ENCODE assay signal across 20 cellular contexts in the genomic region with DNA sequence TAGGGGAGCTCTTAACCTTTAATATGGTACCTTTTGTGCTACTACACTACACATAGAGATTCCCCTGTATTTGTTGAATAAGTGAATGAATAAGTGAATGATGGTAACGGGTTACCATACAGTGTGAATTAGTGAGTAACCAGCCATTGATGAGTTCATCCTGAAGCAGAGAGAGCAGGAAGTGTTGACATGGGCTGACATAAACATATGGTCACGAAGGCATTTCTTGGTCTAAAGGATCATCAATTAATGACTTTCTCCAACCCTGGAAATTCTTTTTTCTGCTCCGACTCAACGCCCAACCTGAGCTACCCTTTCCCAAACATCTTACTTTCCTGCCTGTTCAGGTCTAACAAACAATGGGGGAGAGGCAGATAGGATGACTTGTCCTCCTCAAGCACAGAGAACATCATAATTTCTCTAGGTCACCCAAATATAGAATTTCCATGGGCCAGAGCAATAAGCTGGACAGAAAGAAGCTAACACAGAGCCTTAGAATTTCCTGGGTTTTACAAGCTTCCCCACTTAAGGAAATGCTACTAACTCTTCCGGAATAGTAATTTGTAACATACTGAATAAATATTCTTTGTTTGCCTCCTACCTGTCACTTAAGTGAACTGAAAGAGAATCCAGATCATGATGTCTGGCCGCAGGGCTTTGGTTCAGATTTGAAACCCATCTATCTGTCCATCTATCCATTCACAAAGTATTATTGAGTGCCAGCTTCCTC.
DNase-seq lines count a peak whose midpoint lies in the region; ATAC-seq, FAIRE-seq and TF ChIP-seq lines count a peak whose summit lies in the region.
"Had no signal": no experiment of that assay in that cellular context is flagged by ENCODE, and none has a peak within 500 bp of the region (broad histone marks: within the 10 kb centered on the region; RNA-seq: fewer than 3 reads in every experiment).

No MANE protein-coding gene starts in this region.

- peaks cover 34% of the 10 kb centered on the region for H3K4me1 ChIP-seq in PC-3 (ENCODE audit: insufficient read depth, low read length)

- H3K79me2 ChIP-seq in PC-3 (ENCODE audit: low read length): no peaks in the 10 kb centered on the region

- H3K27me3 ChIP-seq in PC-3 (ENCODE audit: low read length) (no peaks in the 10 kb centered on the region), WERI-Rb-1 (ENCODE audit: insufficient read depth, low read depth, severe bottlenecking) (no peaks in the 10 kb centered on the region)

- peak; percentile 13 for FAIRE-seq in urothelium cell line (lab: Jason Lieb, UNC)
- FAIRE-seq: GM12892, H1, K562 had no signal

- H3F3A ChIP-seq in PC-3 (ENCODE audit: low read length, unreplicated experiment): no peaks in the 10 kb centered on the region

- peak; percentile 76 for ATAC-seq in PC-3
- ATAC-seq: HCT116, K562 had no signal

- H3K4me3 ChIP-seq in PC-3 (ENCODE audit: low read length) (no peak overlapping the region), WERI-Rb-1 (ENCODE audit: low read depth, low read length) (no peak overlapping the region)
- H3K4me3 ChIP-seq: K562 had no signal

- H4K20me1 ChIP-seq in PC-3 (ENCODE audit: low read length): no peaks in the 10 kb centered on the region

- intact Hi-C loops in PC-3 (cut with micrococcal nuclease): loop anchor here (2.0 to 5.0 kb wide), 2 partner anchors 35 to 76 kb away; no protein-coding TSS in a partner anchor

- H3K36me3 ChIP-seq in PC-3 (ENCODE audit: low read depth, low read length) (no peaks in the 10 kb centered on the region), WERI-Rb-1 (no peaks in the 10 kb centered on the region)

- peak overlapping the region; percentile 16; the same call in 1 of the 2 replicates for H3K27ac ChIP-seq in PC-3 (ENCODE audit: low read length)
- no peak overlapping the region for H3K27ac ChIP-seq in WERI-Rb-1
- H3K27ac ChIP-seq: HL-60 had no signal

- BruUV-seq in PC-3 (replicated peaks; lab: Mats Ljungman, UMichigan): no TSS peak

- H3K9me3 ChIP-seq in PC-3 (ENCODE audit: low read length): no peaks in the 10 kb centered on the region
- no peaks in the 10 kb centered on the region for H3K9me3 ChIP-seq in WERI-Rb-1 (ENCODE audit: severe bottlenecking)

- no peaks in the 10 kb centered on the region for H3K9me2 ChIP-seq in PC-3 (replicated peaks; ENCODE audit: low read length)

- CTCF ChIA-PET in PC-3 (lab: Charles Lee): interaction anchor here (0.5 to 1.2 kb wide), 4 partner anchors 13 to 130 kb away, joined by 3 to 5 read pairs (median 4); no protein-coding TSS in a partner anchor

- no peak overlapping the region for H2AFZ ChIP-seq in PC-3 (ENCODE audit: low read length)

- DNase-seq in ELR (ENCODE audit: low read depth): peak; percentile 81
- DNase-seq in PC-3: peak; percentile 50
- peak; percentile 44 for DNase-seq in iris pigment epithelial cell (ENCODE audit: low read depth)
- DNase-seq in urothelium cell line (ENCODE audit: low spot score): no peak
- DNase-seq in SHP77 (lab: John Stamatoyannopoulos, UW): no peak
- no peak for DNase-seq in NCI-H524 (lab: John Stamatoyannopoulos, UW)
- no peak for DNase-seq in WERI-Rb-1
- DNase-seq: 8988T; C1 segment of cervical spinal cord; Calu3; CD4-positive, alpha-beta T cell; DMS 273 treated with DMSO at 0.1 percent for 48 hours; DMS79; EL; GDM1 had no signal

- POLR2A ChIA-PET in PC-3 (lab: Charles Lee; ENCODE audit: unreplicated experiment): no interaction called here

- H3K9ac ChIP-seq in PC-3 (ENCODE audit: low read length): no peak overlapping the region

- no peak; the same call in 1 of the 2 replicates for TF ChIP-seq CTCF in PC-3 (conservative IDR thresholded peaks at IDR 0.05; ENCODE audit: low read depth, low read length)
- TF ChIP-seq CTCF in WERI-Rb-1 (IDR thresholded peaks at IDR 0.05; ENCODE audit: low read depth, low read length): no peak

- 0 out of 2 replicates have a peak overlapping the region, but pooled peaks have one; percentile 5 for H3K4me2 ChIP-seq in PC-3 (ENCODE audit: low read length)

Comparison
In these comparisons a context has a peak if more than half of its experiments do, and no peak if none do; other contexts are left out.
1. DNase-seq: peak in ELR (single experiment), PC-3 (single experiment) and iris pigment epithelial cell (single experiment); none in urothelium cell line (single experiment), SHP77 (0 of 2), NCI-H524 (0 of 2) and WERI-Rb-1 (single experiment).